In the genomic region with DNA sequence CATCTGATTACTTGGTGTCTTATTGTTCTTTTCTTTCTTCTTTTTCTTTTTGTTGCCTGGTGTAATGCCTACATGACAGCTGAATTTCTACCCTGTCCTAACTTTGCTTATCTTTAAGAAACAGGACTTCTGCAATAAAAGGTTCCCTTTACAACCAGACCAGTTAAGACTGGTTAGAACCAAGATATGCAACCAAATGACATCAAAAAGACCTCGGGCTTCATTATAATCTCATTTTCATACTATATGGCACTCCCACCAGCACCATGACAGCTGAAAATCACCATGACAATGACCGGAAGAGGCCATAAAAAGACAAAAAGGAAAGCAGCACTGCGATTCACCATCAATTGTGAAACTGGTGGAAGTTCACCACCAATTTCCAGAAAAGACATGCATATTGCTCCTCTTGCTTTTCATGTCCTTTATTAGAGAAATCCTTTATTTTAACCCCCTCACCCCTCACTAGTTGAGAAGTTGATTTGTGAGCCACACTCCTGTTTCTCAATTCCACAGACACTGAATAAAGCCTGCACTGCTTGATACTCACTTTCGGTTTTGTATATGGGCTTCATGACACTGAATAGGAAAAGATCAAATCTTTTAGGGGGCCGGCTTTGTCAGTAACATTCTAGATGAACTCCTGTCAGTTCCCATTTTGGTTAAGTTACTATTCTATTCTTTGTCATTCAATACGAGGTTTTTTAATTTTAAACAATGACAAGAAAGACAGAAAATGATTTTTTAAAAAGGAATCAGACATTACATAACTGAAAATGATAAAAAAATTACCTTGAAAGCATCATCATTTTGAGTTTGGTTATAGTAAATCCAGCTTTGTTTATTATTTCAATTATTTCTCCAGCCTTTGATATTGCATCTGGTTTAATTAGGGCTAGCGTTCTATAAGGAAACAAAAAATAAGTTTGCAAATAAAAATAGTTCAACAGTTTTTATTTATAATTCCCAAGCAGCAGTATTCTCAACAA, we compare ENCODE assay signal across 8 cellular contexts. TPM values are rescaled to one million over a fixed set of nuclear protein-coding genes. Genes with fewer than 3 reads are reported as not detected.
DNase-seq lines count a peak whose midpoint lies in the region; ATAC-seq and TF ChIP-seq lines count a peak whose summit lies in the region.

No MANE protein-coding gene starts in this region.

- POLR2A ChIA-PET in PC-3 (lab: Charles Lee; ENCODE audit: unreplicated experiment): interaction anchor here (0.6 kb wide), 1 partner anchor 387 kb away, joined by 3 read pairs; no protein-coding TSS in a partner anchor

- ATAC-seq in GM21619 (IDR thresholded peaks at IDR 0.05; ENCODE audit: unreplicated experiment) (peak; percentile 67), memory B cell (ENCODE audit: low read depth) (peak; percentile 42), HG03571 (IDR thresholded peaks at IDR 0.05; ENCODE audit: unreplicated experiment) (no peak), PC-3 (no peak)

- peaks cover 3% of the 10 kb centered on the region for H3K4me1 Mint-ChIP-seq in memory B cell

- WGBS in testis, 2 donors: 82 to 84% methylated on average over 7 of the region's 7 CpGs

- H3K9me3 ChIP-seq in PC-3 (ENCODE audit: low read length): no peaks in the 10 kb centered on the region
- H3K9me3 ChIP-seq in testis: no peaks in the 10 kb centered on the region

- peak overlapping the region; percentile 33 for H3K4me3 Mint-ChIP-seq in memory B cell

- intact Hi-C loops in PC-3 (cut with micrococcal nuclease) (no loop called here), testis (cut with DNase I; ENCODE audit: low total_unique reads) (no loop called here)

- in situ Hi-C loops in GM13977 (cut with MboI; ENCODE audit: low pct_unique_long_range_greater_than_20kb, low sequenced_read_pairs, unreplicated experiment): no loop called here

- H3K4me3 ChIP-seq in PC-3 (ENCODE audit: low read length) (no peak overlapping the region), testis (no peak overlapping the region)

- H4K20me1 ChIP-seq in PC-3 (ENCODE audit: low read length): no peaks in the 10 kb centered on the region

- H3K9ac ChIP-seq in PC-3 (ENCODE audit: low read length): no peak overlapping the region

- TF ChIP-seq CTCF in GM13977 (IDR thresholded peaks at IDR 0.05; ENCODE audit: extremely low read depth, insufficient read depth, missing control alignments): no peak
- no peak for TF ChIP-seq CTCF in PC-3 (conservative IDR thresholded peaks at IDR 0.05; ENCODE audit: low read depth, low read length)
- TF ChIP-seq CTCF in testis (IDR thresholded peaks at IDR 0.05): no peak

- H3K36me3 Mint-ChIP-seq in memory B cell: peaks cover 28% of the 10 kb centered on the region

- no peaks in the 10 kb centered on the region for H3F3A ChIP-seq in PC-3 (ENCODE audit: low read length, unreplicated experiment)

- CTCF ChIA-PET in PC-3 (lab: Charles Lee): no interaction called here

- H3K36me3 ChIP-seq in PC-3 (ENCODE audit: low read depth, low read length) (no peaks in the 10 kb centered on the region), testis (ENCODE audit: low read depth, missing control alignments) (no peaks in the 10 kb centered on the region)

- H3K27ac Mint-ChIP-seq in memory B cell: peak overlapping the region; percentile 32

- peaks cover 27% of the 10 kb centered on the region for H3K4me1 ChIP-seq in PC-3 (ENCODE audit: insufficient read depth, low read length)
- H3K4me1 ChIP-seq in testis: no peaks in the 10 kb centered on the region

- H3K9me3 Mint-ChIP-seq in memory B cell: peaks cover 1% of the 10 kb centered on the region

- BruUV-seq in PC-3 (replicated peaks; lab: Mats Ljungman, UMichigan): no TSS peak

- TF ChIP-seq POLR2A in testis (IDR thresholded peaks at IDR 0.05): no peak

- H3K4me2 ChIP-seq in PC-3 (ENCODE audit: low read length): no peak overlapping the region

- no peak overlapping the region for H3K27ac ChIP-seq in PC-3 (ENCODE audit: low read length)
- no peak overlapping the region for H3K27ac ChIP-seq in testis

- H3K27me3 Mint-ChIP-seq in memory B cell: no peaks in the 10 kb centered on the region

- no peaks in the 10 kb centered on the region for H3K9me2 ChIP-seq in PC-3 (replicated peaks; ENCODE audit: low read length)

- no peak overlapping the region for H2AFZ ChIP-seq in PC-3 (ENCODE audit: low read length)

- DNase-seq in GM13977 (ENCODE audit: low spot score) (peak; percentile 28), MV-4-11 (lab: John Stamatoyannopoulos, UW) (peak; percentile 33), memory B cell (ENCODE audit: low spot score in 2 of 2) (no peak), PC-3 (no peak), iPS-NIHi7 (ENCODE audit: extremely low spot score) (no peak), testis (no peak)

- no peaks in the 10 kb centered on the region for H3K79me2 ChIP-seq in PC-3 (ENCODE audit: low read length)

- H3K27me3 ChIP-seq in PC-3 (ENCODE audit: low read length) (no peaks in the 10 kb centered on the region), testis (no peaks in the 10 kb centered on the region)

RNA-seq across cellular contexts. Expression of a gene that starts 58.1 kb away (rescaled TPM):
- total RNA-seq in PC-3 (2014; rRNA removed) (18.6 and 18.9 TPM in 2 replicates), testis (10 to 100 TPM; 21.4 to 29.0 TPM)
- 24.0 TPM for polyA plus RNA-seq in testis (ENCODE audit: insufficient read depth, low read depth, low replicate concordance)

RNA-seq across cellular contexts. Expression of a gene that starts 58.5 kb away (rescaled TPM):
- total RNA-seq in PC-3 (2014; rRNA removed) (30.6 and 37.4 TPM in 2 replicates), testis (10 to 100 TPM; 33.4 to 44.2 TPM)
- 35.1 TPM for polyA plus RNA-seq in testis (ENCODE audit: insufficient read depth, low read depth, low replicate concordance)

Comparison
In these comparisons a context has a peak if more than half of its experiments do, and no peak if none do; other contexts are left out.
1. DNase-seq: peak in GM13977 (single experiment) and MV-4-11 (single experiment); none in memory B cell (0 of 2), PC-3 (single experiment), iPS-NIHi7 (single experiment) and testis (single experiment).
2. ATAC-seq: peak in GM21619 (single experiment) and memory B cell (single experiment); none in HG03571 (single experiment) and PC-3 (single experiment).